Comparison of ENCODE assay signal across 8 cellular contexts in the genomic region with DNA sequence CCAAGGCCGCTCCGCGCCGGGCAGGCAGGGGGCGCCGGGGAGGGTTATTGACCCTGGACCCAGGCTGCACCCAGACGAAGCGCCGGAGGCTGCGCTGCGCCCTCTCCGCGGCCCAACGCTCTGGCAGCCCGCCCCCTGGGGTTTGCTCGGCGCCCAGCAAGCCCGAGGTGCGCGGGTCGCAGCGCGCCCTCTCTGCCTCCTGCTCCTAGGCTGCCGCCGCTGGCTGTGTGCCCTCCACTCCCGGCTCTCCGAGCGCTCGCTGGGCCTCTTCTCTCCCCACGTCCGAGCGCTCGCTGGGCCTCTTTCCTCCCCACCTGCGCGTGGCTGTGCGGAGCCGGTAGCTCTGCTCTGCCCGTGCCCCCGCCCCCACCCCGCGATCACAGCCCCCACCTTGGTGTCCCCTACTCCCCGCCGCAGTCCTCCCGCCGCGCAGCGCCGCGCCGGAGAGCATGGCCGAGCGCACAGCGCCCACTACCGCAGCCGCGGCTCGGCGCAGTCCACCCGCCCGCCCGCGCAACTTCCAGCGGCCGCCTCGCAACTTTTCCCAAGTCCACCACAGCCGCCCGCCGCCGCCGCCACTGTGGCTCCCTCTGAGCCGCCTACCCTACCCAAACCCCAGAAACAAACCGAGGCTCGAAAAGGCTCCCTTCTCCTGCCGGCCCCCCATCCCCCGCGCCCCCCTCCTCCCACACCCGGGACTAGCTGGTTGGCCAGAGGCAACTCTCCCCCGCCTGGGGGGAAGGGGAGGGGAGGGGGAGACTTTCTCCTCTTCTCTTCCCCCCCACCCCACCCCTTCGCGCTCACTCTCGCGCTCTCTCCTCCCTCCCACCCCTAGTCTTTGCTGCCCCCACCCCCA. TPM values are rescaled to one million over a fixed set of nuclear protein-coding genes. Genes with fewer than 3 reads are reported as not detected.
DNase-seq lines count a peak whose midpoint lies in the region; ATAC-seq and TF ChIP-seq lines count a peak whose summit lies in the region.

No MANE protein-coding gene starts in this region.

- no peaks in the 10 kb centered on the region for H3K9me3 ChIP-seq in CD8-positive, alpha-beta T cell (ENCODE audit: low read length)

- peak overlapping the region; percentile 84 for H3K4me3 Mint-ChIP-seq in CD8-positive, alpha-beta T cell
- peak overlapping the region; percentile 83 for H3K4me3 Mint-ChIP-seq in activated naive CD8-positive, alpha-beta T cell treated with anti-CD3 and anti-CD28 coated beads, Interleukin-2, amount 10 ng/mL, durations not matched to agents 7 days and 5 days

- POLR2A ChIA-PET in CD8-positive, alpha-beta T cell (lab: Charles Lee), result no interaction called here
- POLR2A ChIA-PET in activated naive CD8-positive, alpha-beta T cell treated with anti-CD3 and anti-CD28 coated beads, Interleukin-2, amount 10 ng/mL, durations not matched to agents 7 days and 5 days (lab: Charles Lee), result no interaction called here

- peaks cover 82% of the 10 kb centered on the region for H3K27me3 Mint-ChIP-seq in CD8-positive, alpha-beta T cell (ENCODE audit: low read depth)
- peaks cover 93% of the 10 kb centered on the region for H3K27me3 Mint-ChIP-seq in activated naive CD8-positive, alpha-beta T cell treated with anti-CD3 and anti-CD28 coated beads, Interleukin-2, amount 10 ng/mL, durations not matched to agents 7 days and 5 days

- H3K27ac ChIP-seq in CD8-positive, alpha-beta T cell (ENCODE audit: low read depth, low read length), result no peak overlapping the region

- no peaks in the 10 kb centered on the region for H3K36me3 Mint-ChIP-seq in CD8-positive, alpha-beta T cell
- no peaks in the 10 kb centered on the region for H3K36me3 Mint-ChIP-seq in activated naive CD8-positive, alpha-beta T cell treated with anti-CD3 and anti-CD28 coated beads, Interleukin-2, amount 10 ng/mL, durations not matched to agents 7 days and 5 days

- peaks cover 51% of the 10 kb centered on the region for H3K4me1 ChIP-seq in CD8-positive, alpha-beta T cell (ENCODE audit: insufficient read depth, low read length)

- CTCF ChIA-PET in CD8-positive, alpha-beta T cell (lab: Charles Lee), result no interaction called here

- DNase-seq in CD8-positive, alpha-beta T cell, result peak in 2 of 7 experiments; percentile 18 to 29
- DNase-seq in NCI-H526 treated with DMSO at 0.1 percent for 48 hours (lab: John Stamatoyannopoulos, UW) (peak; percentile 82), left ventricle myocardium superior (peak; percentile 80), posterior vena cava (ENCODE audit: low spot score) (peak; percentile 88), pons (ENCODE audit: low spot score) (no peak)
- DNase-seq in activated naive CD8-positive, alpha-beta T cell treated with anti-CD3 and anti-CD28 coated beads, Interleukin-2, amount 10 ng/mL, durations not matched to agents 7 days and 5 days, result peak; percentile 67

- H3K4me3 ChIP-seq in CD8-positive, alpha-beta T cell (ENCODE audit: low read depth, low read length), result peak overlapping the region; percentile 39

- peak; percentile 53 for ATAC-seq in CD8-positive, alpha-beta T cell
- peak; percentile 57 for ATAC-seq in GM19395 (IDR thresholded peaks at IDR 0.05; ENCODE audit: unreplicated experiment)
- peak; percentile 35 for ATAC-seq in HG03457 (IDR thresholded peaks at IDR 0.05; ENCODE audit: unreplicated experiment)
- ATAC-seq in activated naive CD8-positive, alpha-beta T cell treated with anti-CD3 and anti-CD28 coated beads, Interleukin-2, amount 10 ng/mL, durations not matched to agents 7 days and 5 days (ENCODE audit: low read depth), result peak; percentile 67
- peak; percentile 87 for ATAC-seq in left ventricle myocardium superior

- no peaks in the 10 kb centered on the region for H3K36me3 ChIP-seq in CD8-positive, alpha-beta T cell (ENCODE audit: insufficient read depth, low read length)

- peak; percentile 40 for TF ChIP-seq CTCF in CD8-positive, alpha-beta T cell (IDR thresholded peaks at IDR 0.05)

- H3K4me1 Mint-ChIP-seq in CD8-positive, alpha-beta T cell (ENCODE audit: low read depth), result peaks cover 49% of the 10 kb centered on the region
- H3K4me1 Mint-ChIP-seq in activated naive CD8-positive, alpha-beta T cell treated with anti-CD3 and anti-CD28 coated beads, Interleukin-2, amount 10 ng/mL, durations not matched to agents 7 days and 5 days, result peaks cover 40% of the 10 kb centered on the region

- peaks cover 66% of the 10 kb centered on the region for H3K27me3 ChIP-seq in CD8-positive, alpha-beta T cell (ENCODE audit: insufficient read depth, low read length)

- intact Hi-C loops in CD8-positive, alpha-beta T cell (cut with DNase I, micrococcal nuclease), result loop anchor here (10.0 kb wide), 2 partner anchors 102 to 798 kb away; partner anchors contain the start of genes ACTRT3 (in 1 of the 2) and TERC (in 1 of the 2)
- intact Hi-C loops in left ventricle myocardium superior (cut with micrococcal nuclease) (no loop called here), posterior vena cava (cut with DNase I) (loop anchor here in 1 of 2 donors (5.0 to 10.0 kb wide), 2 partner anchors 448 to 515 kb away; no protein-coding TSS in a partner anchor)

- peaks cover 5% of the 10 kb centered on the region for H3K9me3 Mint-ChIP-seq in CD8-positive, alpha-beta T cell
- no peaks in the 10 kb centered on the region for H3K9me3 Mint-ChIP-seq in activated naive CD8-positive, alpha-beta T cell treated with anti-CD3 and anti-CD28 coated beads, Interleukin-2, amount 10 ng/mL, durations not matched to agents 7 days and 5 days

- H3K27ac Mint-ChIP-seq in CD8-positive, alpha-beta T cell, result no peak overlapping the region
- no peak overlapping the region for H3K27ac Mint-ChIP-seq in activated naive CD8-positive, alpha-beta T cell treated with anti-CD3 and anti-CD28 coated beads, Interleukin-2, amount 10 ng/mL, durations not matched to agents 7 days and 5 days

RNA-seq across cellular contexts. Expression of gene MECOM, which starts 1.1 kb away (rescaled TPM):
- total RNA-seq in CD8-positive, alpha-beta T cell, result not detected
- not detected for total RNA-seq in activated naive CD8-positive, alpha-beta T cell treated with anti-CD3 and anti-CD28 coated beads, Interleukin-2, amount 10 ng/mL, durations not matched to agents 7 days and 5 days
- total RNA-seq in left ventricle myocardium superior (16.3 TPM), posterior vena cava (10 to 100 TPM; 18.3 to 26.6 TPM)

Comparison
In these comparisons a context has a peak if more than half of its experiments do, and no peak if none do; other contexts are left out.
1. ATAC-seq: peak in every context shown above with its lines; median percentile 87 in left ventricle myocardium superior; 67 in activated naive CD8-positive, alpha-beta T cell treated with anti-CD3 and anti-CD28 coated beads, Interleukin-2, amount 10 ng/mL, durations not matched to agents 7 days and 5 days; 57 in GM19395; 53 in CD8-positive, alpha-beta T cell; 35 in HG03457.
2. RNA of gene MECOM, which starts 1.1 kb away (total RNA-seq): 18.3 to 26.6 TPM in posterior vena cava and 16.3 TPM in left ventricle myocardium superior (single experiment); not detected in CD8-positive, alpha-beta T cell and not detected in activated naive CD8-positive, alpha-beta T cell treated with anti-CD3 and anti-CD28 coated beads, Interleukin-2, amount 10 ng/mL, durations not matched to agents 7 days and 5 days; every median in the first group is over 10 times any median in the second.